ENCODE assay signal across 12 cellular contexts in genomic region chr17:81558941-81559806, GRCh38. TPM values are rescaled to one million over a fixed set of nuclear protein-coding genes. Genes with fewer than 3 reads are reported as not detected.
DNase-seq lines count a peak whose midpoint lies in the region; ATAC-seq, FAIRE-seq and TF ChIP-seq lines count a peak whose summit lies in the region.
"Had no signal": no experiment of that assay in that cellular context is flagged by ENCODE, and none has a peak within 500 bp of the region (broad histone marks: within the 10 kb centered on the region; RNA-seq: fewer than 3 reads in every experiment).

No MANE protein-coding gene starts in this region.

- no peak for ATAC-seq in HG03135 (IDR thresholded peaks at IDR 0.05; ENCODE audit: unreplicated experiment)

- dilution Hi-C loops in endothelial cell of umbilical vein (cut with MboI; ENCODE audit: extremely low pct_ligation_motif_present, low sequenced_read_pairs) = no loop called here

- H3K9me1 ChIP-seq in endothelial cell of umbilical vein (replicated peaks; ENCODE audit: control insufficient read depth, extremely low read depth, insufficient read depth, low read length) = no peaks in the 10 kb centered on the region

- peaks cover 5% of the 10 kb centered on the region for H3K79me2 ChIP-seq in endothelial cell of umbilical vein (ENCODE audit: control insufficient read depth, insufficient read depth, low read length)

- peaks cover 40% of the 10 kb centered on the region for H3K4me1 ChIP-seq in endothelial cell of umbilical vein (ENCODE audit: control insufficient read depth, extremely low read depth, insufficient read depth, low read length)

- no peak overlapping the region for H3K4me2 ChIP-seq in endothelial cell of umbilical vein (ENCODE audit: insufficient read depth, low read length)

- no peak overlapping the region for H3K4me3 Mint-ChIP-seq in nephron
- H3K4me3 Mint-ChIP-seq: activated CD4-positive, alpha-beta memory T cell treated with anti-CD3 and anti-CD28 coated beads, Interleukin-2, amount 10 ng/mL, durations not matched to agents 7 days and 5 days had no signal

- H3K36me3 ChIP-seq in endothelial cell of umbilical vein (ENCODE audit: control insufficient read depth in 2 of 2, extremely low read depth in 1 of 2, insufficient read depth in 2 of 2, low read length in 2 of 2) = peaks cover 0 to 33% of the 10 kb centered on the region in 2 experiments

- H3K27me3 Mint-ChIP-seq in nephron (ENCODE audit: low read depth) = no peaks in the 10 kb centered on the region
- H3K27me3 Mint-ChIP-seq: activated CD4-positive, alpha-beta memory T cell treated with anti-CD3 and anti-CD28 coated beads, Interleukin-2, amount 10 ng/mL, durations not matched to agents 7 days and 5 days had no signal

- H4K20me1 ChIP-seq in endothelial cell of umbilical vein (replicated peaks; ENCODE audit: control insufficient read depth, extremely low read depth, insufficient read depth, low read length) = no peaks in the 10 kb centered on the region

- no peaks in the 10 kb centered on the region for H3K9me3 Mint-ChIP-seq in nephron
- H3K9me3 Mint-ChIP-seq: activated CD4-positive, alpha-beta memory T cell treated with anti-CD3 and anti-CD28 coated beads, Interleukin-2, amount 10 ng/mL, durations not matched to agents 7 days and 5 days had no signal

- peak; percentile 58 for DNase-seq in ELR (ENCODE audit: low read depth)
- DNase-seq in NOMO-1 (lab: John Stamatoyannopoulos, UW; ENCODE audit: unreplicated experiment in 2 of 2) = peak; percentile 22 to 34
- no peak for DNase-seq in endothelial cell of umbilical vein (ENCODE audit: low read depth, low spot score)
- DNase-seq in NK-92 treated with Interleukin-12 subunit alpha and Interleukin-12 subunit beta, amount 100 ng/mL, for 24 hours (lab: John Stamatoyannopoulos, UW) = no peak
- DNase-seq in coronary artery (ENCODE audit: low spot score) = no peak
- no peak for DNase-seq in DMS153 treated with DMSO at 0.1 percent for 48 hours (lab: John Stamatoyannopoulos, UW; ENCODE audit: unreplicated experiment)
- DNase-seq: activated CD4-positive, alpha-beta memory T cell treated with anti-CD3 and anti-CD28 coated beads, Interleukin-2, amount 10 ng/mL, durations not matched to agents 7 days and 5 days; adrenal gland; SHP77 treated with DMSO at 0.1 percent for 48 hours had no signal

- no peak for TF ChIP-seq POLR2A in endothelial cell of umbilical vein (IDR thresholded peaks at IDR 0.05; ENCODE audit: low read depth, low read length)

- POLR2A ChIA-PET in endothelial cell of umbilical vein (lab: Charles Lee) = interaction anchor here (0.6 to 0.7 kb wide), 2 partner anchors 48 to 80 kb away, joined by 6 to 8 read pairs; no protein-coding TSS in a partner anchor

- intact Hi-C loops in endothelial cell of umbilical vein (cut with micrococcal nuclease) = loop anchor here (1.0 kb wide), 1 partner anchor 7 kb away; no protein-coding TSS in a partner anchor

- CTCF ChIA-PET in endothelial cell of umbilical vein (lab: Charles Lee) = interaction anchor here (1.0 to 1.7 kb wide), 3 partner anchors 12 to 41 kb away, joined by 3 to 7 read pairs (median 6); no protein-coding TSS in a partner anchor

- H3K9ac ChIP-seq in endothelial cell of umbilical vein (replicated peaks; ENCODE audit: extremely low read depth, insufficient read depth, low read length) = no peak overlapping the region

- TF ChIP-seq CTCF in endothelial cell of umbilical vein (IDR thresholded peaks at IDR 0.05; ENCODE audit: extremely low read depth in 1 of 2, insufficient read depth in 1 of 2, low read depth in 1 of 2, low read length in 2 of 2) (peak; percentile 49 to 70), nephron (IDR thresholded peaks at IDR 0.05; ENCODE audit: unreplicated experiment in 3 of 3) (peak in 2 of 3 experiments; percentile 18 to 26), coronary artery (IDR thresholded peaks at IDR 0.05) (no peak)

- FAIRE-seq in endothelial cell of umbilical vein (lab: Jason Lieb, UNC) = no peak

- no TSS peak for BruUV-seq in endothelial cell of umbilical vein (replicated peaks; lab: Mats Ljungman, UMichigan)

- peaks cover 45% of the 10 kb centered on the region for H3K36me3 Mint-ChIP-seq in nephron (ENCODE audit: low read depth)

- H3K4me3 ChIP-seq in endothelial cell of umbilical vein (replicated peaks in 1 of 3; ENCODE audit: insufficient read depth in 1 of 3, low read depth in 1 of 3, low read length in 3 of 3) (no peak overlapping the region), coronary artery (no peak overlapping the region)
- H3K4me3 ChIP-seq: adrenal gland, esophagus muscularis mucosa had no signal

- H3K4me1 Mint-ChIP-seq in nephron = peaks cover under 1% of the 10 kb centered on the region

- H3K9me3 ChIP-seq in endothelial cell of umbilical vein (replicated peaks; ENCODE audit: control insufficient read depth, insufficient read depth, low read length) = no peaks in the 10 kb centered on the region
- H3K9me3 ChIP-seq: adrenal gland, esophagus muscularis mucosa had no signal

- H3K27me3 ChIP-seq in endothelial cell of umbilical vein (ENCODE audit: control insufficient read depth in 2 of 2, insufficient read depth in 2 of 2, low read length in 2 of 2) = no peaks in the 10 kb centered on the region
- H3K27me3 ChIP-seq: adrenal gland, esophagus muscularis mucosa had no signal

- H3K27ac ChIP-seq in endothelial cell of umbilical vein (ENCODE audit: insufficient read depth, low read depth, low read length) (no peak overlapping the region), coronary artery (no peak overlapping the region)
- H3K27ac ChIP-seq: adrenal gland, esophagus muscularis mucosa had no signal

- no peak overlapping the region for H2AFZ ChIP-seq in endothelial cell of umbilical vein (ENCODE audit: low read depth, low read length)

- H3K27ac Mint-ChIP-seq in nephron = no peak overlapping the region
- H3K27ac Mint-ChIP-seq: activated CD4-positive, alpha-beta memory T cell treated with anti-CD3 and anti-CD28 coated beads, Interleukin-2, amount 10 ng/mL, durations not matched to agents 7 days and 5 days had no signal

TF ChIP-seq in endothelial cell of umbilical vein, 7 proteins besides CTCF, POLR2A, EP300 and RAD21:
- no peak for TF ChIP-seq MYC (IDR thresholded peaks at IDR 0.05; ENCODE audit: low read depth, low read length)
- no peak for TF ChIP-seq EZH2 (IDR thresholded peaks at IDR 0.05; ENCODE audit: borderline replicate concordance, low read depth, low read length, severe bottlenecking)
- TF ChIP-seq FOS (IDR thresholded peaks at IDR 0.05; ENCODE audit: borderline replicate concordance, insufficient read depth, low read length) = no peak
- no peak for TF ChIP-seq GATA2 (IDR thresholded peaks at IDR 0.05; ENCODE audit: insufficient read depth, insufficient read length, low read depth, low read length)
- TF ChIP-seq MAX (IDR thresholded peaks at IDR 0.05; ENCODE audit: insufficient read depth, insufficient read length) = no peak
- TF ChIP-seq JUN (IDR thresholded peaks at IDR 0.05; ENCODE audit: borderline replicate concordance, insufficient read depth, insufficient read length, low read depth) = no peak
- no peak for TF ChIP-seq POLR2AphosphoS5 (IDR thresholded peaks at IDR 0.05; ENCODE audit: insufficient read depth, low read depth, low read length)

RNA-seq across cellular contexts. Expression of gene FAAP100, which starts 7.0 kb away (rescaled TPM):
- 50.2 and 54.3 TPM in 2 replicates for total RNA-seq in endothelial cell of umbilical vein
- 35.4 and 40.4 TPM in 2 replicates for polyA plus RNA-seq in endothelial cell of umbilical vein
- 18.0 and 31.7 TPM in 2 replicates for polyA plus RNA-seq in endothelial cell of umbilical vein (2011; cell fraction: cytosol; rRNA removed)
- polyA plus RNA-seq in endothelial cell of umbilical vein (2011; cell fraction: nucleus; rRNA removed) = 58.5 and 65.6 TPM in 2 replicates
- polyA plus RNA-seq in endothelial cell of umbilical vein (2012) = 17.9 and 28.1 TPM in 2 replicates
- polyA minus RNA-seq in endothelial cell of umbilical vein = 21.6 and 30.8 TPM in 2 replicates
- polyA minus RNA-seq in endothelial cell of umbilical vein (2011; cell fraction: cytosol; rRNA and poly(A)+ RNA removed) = 7.8 TPM
- polyA minus RNA-seq in endothelial cell of umbilical vein (2011; cell fraction: nucleus; rRNA and poly(A)+ RNA removed) = 34.6 and 44.7 TPM in 2 replicates

RNA-seq across cellular contexts. Expression of gene FSCN2, which starts 31.0 kb away (rescaled TPM):
- 0.58 and 0.71 TPM in 2 replicates for total RNA-seq in endothelial cell of umbilical vein
- 0.32 and 0.46 TPM in 2 replicates for polyA plus RNA-seq in endothelial cell of umbilical vein
- polyA plus RNA-seq in endothelial cell of umbilical vein (2011; cell fraction: cytosol; rRNA removed) = 0.06 and 0.10 TPM in 2 replicates
- polyA plus RNA-seq in endothelial cell of umbilical vein (2011; cell fraction: nucleus; rRNA removed) = 0.43 and 0.87 TPM in 2 replicates
- 0.12 and 0.25 TPM in 2 replicates for polyA plus RNA-seq in endothelial cell of umbilical vein (2012)
- 0.41 TPM in 1 of 2 replicates, not detected in the other for polyA minus RNA-seq in endothelial cell of umbilical vein
- 1.1 TPM for polyA minus RNA-seq in endothelial cell of umbilical vein (2011; cell fraction: cytosol; rRNA and poly(A)+ RNA removed)
- 0.67 and 1.4 TPM in 2 replicates for polyA minus RNA-seq in endothelial cell of umbilical vein (2011; cell fraction: nucleus; rRNA and poly(A)+ RNA removed)

RNA-seq across cellular contexts. Expression of gene ACTG1, which starts 46.6 kb away (rescaled TPM):
- 6,127 and 6,180 TPM in 2 replicates for total RNA-seq in endothelial cell of umbilical vein
- polyA plus RNA-seq in endothelial cell of umbilical vein = 7,850 and 10,663 TPM in 2 replicates
- 8,486 and 8,491 TPM in 2 replicates for polyA plus RNA-seq in endothelial cell of umbilical vein (2011; cell fraction: cytosol; rRNA removed)
- 3,539 and 4,015 TPM in 2 replicates for polyA plus RNA-seq in endothelial cell of umbilical vein (2011; cell fraction: nucleus; rRNA removed)
- polyA plus RNA-seq in endothelial cell of umbilical vein (2012) = 6,029 and 7,831 TPM in 2 replicates
- polyA minus RNA-seq in endothelial cell of umbilical vein = 1,957 and 3,242 TPM in 2 replicates
- polyA minus RNA-seq in endothelial cell of umbilical vein (2011; cell fraction: cytosol; rRNA and poly(A)+ RNA removed) = 776 TPM
- 664 and 1,635 TPM in 2 replicates for polyA minus RNA-seq in endothelial cell of umbilical vein (2011; cell fraction: nucleus; rRNA and poly(A)+ RNA removed)

Comparison
In these comparisons a context has a peak if more than half of its experiments do, and no peak if none do; other contexts are left out.
1. DNase-seq: peak in ELR (single experiment) and NOMO-1 (2 of 2); none in endothelial cell of umbilical vein (single experiment), NK-92 treated with Interleukin-12 subunit alpha and Interleukin-12 subunit beta, amount 100 ng/mL, for 24 hours (single experiment), coronary artery (single experiment) and DMS153 treated with DMSO at 0.1 percent for 48 hours (single experiment).